ENCODE assay signal across 14 cellular contexts in genomic region chr14:72558721-72559120, GRCh38.
A peak's percentile ranks its signal among the peaks of the same experiment; 100 is the strongest.
DNase-seq lines count a peak whose midpoint lies in the region; ATAC-seq and TF ChIP-seq lines count a peak whose summit lies in the region.
"Had no signal": no experiment of that assay in that cellular context is flagged by ENCODE, and none has a peak within 500 bp of the region (broad histone marks: within the 10 kb centered on the region; RNA-seq: fewer than 3 reads in every experiment).

No MANE protein-coding gene starts in this region.

- no peaks in the 10 kb centered on the region for H3K27me3 ChIP-seq in RWPE2 (ENCODE audit: insufficient read depth, poor library complexity, severe bottlenecking)
- H3K27me3 ChIP-seq in right lobe of liver = no peaks in the 10 kb centered on the region
- no peaks in the 10 kb centered on the region for H3K27me3 ChIP-seq in CD4-positive, alpha-beta memory T cell (ENCODE audit: insufficient read depth, low read length)
- no peaks in the 10 kb centered on the region for H3K27me3 ChIP-seq in CD8-positive, alpha-beta memory T cell (ENCODE audit: insufficient read depth, low read length, poor library complexity, severe bottlenecking)

- H3K4me3 ChIP-seq in RWPE2 (ENCODE audit: severe bottlenecking) (no peak overlapping the region), fibroblast of pulmonary artery (replicated peaks; ENCODE audit: low read depth, low read length) (no peak overlapping the region), right lobe of liver (no peak overlapping the region)
- H3K4me3 ChIP-seq in CD4-positive, alpha-beta memory T cell (ENCODE audit: low read length in 2 of 2) = no peak overlapping the region
- no peak overlapping the region for H3K4me3 ChIP-seq in CD8-positive, alpha-beta memory T cell (ENCODE audit: low read length)
- H3K4me3 ChIP-seq: skin epidermis had no signal

- POLR2A ChIA-PET in CD4-positive, alpha-beta memory T cell (lab: Charles Lee; ENCODE audit: partially characterized antibody) = no interaction called here
- POLR2A ChIA-PET in CD8-positive, alpha-beta memory T cell (lab: Charles Lee) = no interaction called here

- WGBS in right lobe of liver (ENCODE audit: insufficient coverage, low coverage, low lambda C conversion rate, missing lambda C conversion rate) = 91% methylated on average over 3 of the region's 5 CpGs

- peaks cover 26% of the 10 kb centered on the region for H3K4me1 ChIP-seq in RWPE2 (ENCODE audit: insufficient read depth, poor library complexity, severe bottlenecking)
- no peaks in the 10 kb centered on the region for H3K4me1 ChIP-seq in right lobe of liver
- no peaks in the 10 kb centered on the region for H3K4me1 ChIP-seq in CD4-positive, alpha-beta memory T cell (ENCODE audit: insufficient read depth, low read length)
- no peaks in the 10 kb centered on the region for H3K4me1 ChIP-seq in CD8-positive, alpha-beta memory T cell (ENCODE audit: insufficient read depth, low read length)

- no peak for TF ChIP-seq POLR2A in right lobe of liver (IDR thresholded peaks at IDR 0.05)

- ATAC-seq in RWPE2 (ENCODE audit: low read depth) (peak; percentile 76), right lobe of liver (no peak), GM21447 (IDR thresholded peaks at IDR 0.05; ENCODE audit: unreplicated experiment) (no peak)

- H3K9me3 Mint-ChIP-seq in CD4-positive, alpha-beta memory T cell = no peaks in the 10 kb centered on the region
- no peaks in the 10 kb centered on the region for H3K9me3 Mint-ChIP-seq in CD8-positive, alpha-beta memory T cell
- H3K9me3 Mint-ChIP-seq: activated T-cell treated with anti-CD3 and anti-CD28 coated beads, Interleukin-2, amount 50 U/mL, for 24 hours; central memory CD8-positive, alpha-beta T cell had no signal

- H3K36me3 Mint-ChIP-seq in CD4-positive, alpha-beta memory T cell = no peaks in the 10 kb centered on the region
- peaks cover 0 to 3% (median 0%) of the 10 kb centered on the region in 3 donors for H3K36me3 Mint-ChIP-seq in CD8-positive, alpha-beta memory T cell

- intact Hi-C loops in right lobe of liver (cut with DNase I) = no loop called here
- intact Hi-C loops in CD4-positive, alpha-beta memory T cell (cut with micrococcal nuclease) = no loop called here

- H3K27ac Mint-ChIP-seq in CD4-positive, alpha-beta memory T cell = no peak overlapping the region
- no peak overlapping the region for H3K27ac Mint-ChIP-seq in CD8-positive, alpha-beta memory T cell
- H3K27ac Mint-ChIP-seq: activated T-cell treated with anti-CD3 and anti-CD28 coated beads, Interleukin-2, amount 50 U/mL, for 24 hours had no signal

- H3K36me3 ChIP-seq in RWPE2 (ENCODE audit: low read depth) (no peaks in the 10 kb centered on the region), right lobe of liver (no peaks in the 10 kb centered on the region)
- no peaks in the 10 kb centered on the region for H3K36me3 ChIP-seq in CD4-positive, alpha-beta memory T cell (ENCODE audit: insufficient read depth, low read length)
- H3K36me3 ChIP-seq in CD8-positive, alpha-beta memory T cell (ENCODE audit: insufficient read depth, low read length) = no peaks in the 10 kb centered on the region

- peaks cover 2 to 4% of the 10 kb centered on the region in 2 donors for H3K27me3 Mint-ChIP-seq in CD4-positive, alpha-beta memory T cell
- peaks cover 12 to 22% of the 10 kb centered on the region in 2 donors for H3K27me3 Mint-ChIP-seq in CD8-positive, alpha-beta memory T cell

- CTCF ChIA-PET in CD4-positive, alpha-beta memory T cell (lab: Charles Lee; ENCODE audit: partially characterized antibody) = interaction anchor here (1.4 kb wide), 1 partner anchor 42 kb away, joined by 3 read pairs; no protein-coding TSS in a partner anchor
- CTCF ChIA-PET in CD8-positive, alpha-beta memory T cell (lab: Charles Lee) = no interaction called here

- H3K4me1 Mint-ChIP-seq in CD4-positive, alpha-beta memory T cell = peaks cover 0 to 4% (median 3%) of the 10 kb centered on the region in 4 donors
- H3K4me1 Mint-ChIP-seq in CD8-positive, alpha-beta memory T cell = no peaks in the 10 kb centered on the region
- H3K4me1 Mint-ChIP-seq: central memory CD8-positive, alpha-beta T cell had no signal

- no peak overlapping the region for H3K4me3 Mint-ChIP-seq in CD4-positive, alpha-beta memory T cell
- H3K4me3 Mint-ChIP-seq in CD8-positive, alpha-beta memory T cell = no peak overlapping the region
- H3K4me3 Mint-ChIP-seq: activated T-cell treated with anti-CD3 and anti-CD28 coated beads, Interleukin-2, amount 50 U/mL, for 24 hours; central memory CD8-positive, alpha-beta T cell had no signal

- TF ChIP-seq CTCF in RWPE2 (IDR thresholded peaks at IDR 0.05; ENCODE audit: poor library complexity, severe bottlenecking) = no peak
- no peak for TF ChIP-seq CTCF in fibroblast of pulmonary artery (IDR thresholded peaks at IDR 0.05; ENCODE audit: low read length, missing control alignments)
- no peak for TF ChIP-seq CTCF in right lobe of liver (IDR thresholded peaks at IDR 0.05)

- H3K27ac ChIP-seq in RWPE2 (ENCODE audit: poor library complexity, severe bottlenecking) (peak overlapping the region; percentile 78), right lobe of liver (no peak overlapping the region)
- no peak overlapping the region for H3K27ac ChIP-seq in CD4-positive, alpha-beta memory T cell (ENCODE audit: low read depth, low read length)
- no peak overlapping the region for H3K27ac ChIP-seq in CD8-positive, alpha-beta memory T cell (ENCODE audit: low read depth, low read length)
- H3K27ac ChIP-seq: skin epidermis had no signal

- H3K9me3 ChIP-seq in RWPE2 (ENCODE audit: severe bottlenecking) (no peaks in the 10 kb centered on the region), right lobe of liver (no peaks in the 10 kb centered on the region)
- H3K9me3 ChIP-seq in CD4-positive, alpha-beta memory T cell (ENCODE audit: control insufficient read depth in 1 of 2, low read length in 2 of 2) = no peaks in the 10 kb centered on the region
- no peaks in the 10 kb centered on the region for H3K9me3 ChIP-seq in CD8-positive, alpha-beta memory T cell (ENCODE audit: low read length)

- DNase-seq in ELR (ENCODE audit: low read depth) (peak; percentile 90), RWPE2 (ENCODE audit: low spot score) (no peak), fibroblast of pulmonary artery (ENCODE audit: low read depth) (peak; percentile 51), putamen (ENCODE audit: low spot score) (peak; percentile 17), right lobe of liver (no peak)
- DNase-seq in CD4-positive, alpha-beta memory T cell = no peak
- DNase-seq in CD8-positive, alpha-beta memory T cell = no peak
- DNase-seq: activated T-cell treated with anti-CD3 and anti-CD28 coated beads, Interleukin-2, amount 50 U/mL, for 24 hours; Calu3; NCI-H345; SHP77 treated with DMSO at 0.1 percent for 48 hours had no signal

Comparison
In these comparisons a context has a peak if more than half of its experiments do, and no peak if none do; other contexts are left out.
1. DNase-seq: peak in ELR (single experiment), fibroblast of pulmonary artery (single experiment) and putamen (single experiment); none in RWPE2 (single experiment), right lobe of liver (0 of 3), CD4-positive, alpha-beta memory T cell (0 of 5) and CD8-positive, alpha-beta memory T cell (0 of 5).